ENCODE assay signal across 19 cellular contexts in genomic region chr16:54489225-54489781, GRCh38.
DNase-seq lines count a peak whose midpoint lies in the region; ATAC-seq and TF ChIP-seq lines count a peak whose summit lies in the region.
"Had no signal": no experiment of that assay in that cellular context is flagged by ENCODE, and none has a peak within 500 bp of the region (broad histone marks: within the 10 kb centered on the region; RNA-seq: fewer than 3 reads in every experiment).

No MANE protein-coding gene starts in this region.

- H3K4me3 ChIP-seq in mucosa of descending colon, result no peak overlapping the region
- H3K4me3 ChIP-seq: dorsolateral prefrontal cortex, right lobe of liver, thoracic aorta had no signal

- H3K4me1 ChIP-seq in mucosa of descending colon (ENCODE audit: low read depth), result no peaks in the 10 kb centered on the region

- ATAC-seq in mucosa of descending colon (peak; percentile 93), HG02763 (IDR thresholded peaks at IDR 0.05; ENCODE audit: unreplicated experiment) (no peak)
- ATAC-seq: HCT116 had no signal

- no peaks in the 10 kb centered on the region for H3K9me3 ChIP-seq in mucosa of descending colon
- H3K9me3 ChIP-seq: right lobe of liver, thoracic aorta had no signal

- no peaks in the 10 kb centered on the region for H3K36me3 ChIP-seq in mucosa of descending colon (ENCODE audit: low read depth)
- H3K36me3 ChIP-seq: right lobe of liver, thoracic aorta had no signal

- no peak for TF ChIP-seq CTCF in mucosa of descending colon (IDR thresholded peaks at IDR 0.05)

- in situ Hi-C loops in ACHN (cut with HindIII; ENCODE audit: low pct_ligation_motif_present, low pct_unique_long_range_greater_than_20kb, low sequenced_read_pairs), result no loop called here

- DNase-seq in DMS79 treated with DMSO at 0.1 percent for 48 hours (lab: John Stamatoyannopoulos, UW), result peak; percentile 70
- DNase-seq in NCI-H128 (lab: John Stamatoyannopoulos, UW; ENCODE audit: unreplicated experiment), result peak; percentile 28
- DNase-seq in amniotic epithelial cell (ENCODE audit: low read depth), result peak; percentile 41
- DNase-seq in mucosa of descending colon, result peak; percentile 65 to 87 (median 66)
- no peak for DNase-seq in ACHN
- DNase-seq in SW480 (ENCODE audit: low spot score), result no peak
- no peak for DNase-seq in NCI-H526 treated with DMSO at 0.1 percent for 48 hours (lab: John Stamatoyannopoulos, UW)
- DNase-seq: activated CD4-positive, alpha-beta T cell treated with anti-CD3 and anti-CD28 coated beads for 48 hours; activated naive CD4-positive, alpha-beta T cell treated with Interleukin-2 at 50 U/mL for 16 hours; dorsolateral prefrontal cortex; head of caudate nucleus; kidney; NCI-H2171; right lobe of liver; stimulated activated CD4-positive, alpha-beta T cell treated with anti-CD3 and anti-CD28 coated beads, Interleukin-2, amount 100 ng/mL, for 24 hours; T-helper 9 cell had no signal

- intact Hi-C loops in mucosa of descending colon (cut with DNase I, micrococcal nuclease), result no loop called here

Comparison
In these comparisons a context has a peak if more than half of its experiments do, and no peak if none do; other contexts are left out.
1. DNase-seq: peak in DMS79 treated with DMSO at 0.1 percent for 48 hours (single experiment), NCI-H128 (single experiment), amniotic epithelial cell (single experiment) and mucosa of descending colon (3 of 3); none in ACHN (single experiment), SW480 (single experiment) and NCI-H526 treated with DMSO at 0.1 percent for 48 hours (single experiment).